8 cellular contexts compared by ENCODE assay signal in genomic region chr3:123642182-123642956, GRCh38. TPM values are rescaled to one million over a fixed set of nuclear protein-coding genes. Genes with fewer than 3 reads are reported as not detected.
DNase-seq lines count a peak whose midpoint lies in the region; ATAC-seq and TF ChIP-seq lines count a peak whose summit lies in the region.

No MANE protein-coding gene starts in this region.

- H3K27ac Mint-ChIP-seq in T-cell = no peak overlapping the region

- H3K9me3 Mint-ChIP-seq in T-cell = no peaks in the 10 kb centered on the region

- no peak overlapping the region for H3K4me3 Mint-ChIP-seq in T-cell

- no peaks in the 10 kb centered on the region for H3K4me1 ChIP-seq in body of pancreas

- ATAC-seq in Right ventricle myocardium inferior (peak; percentile 51), HG02678 (IDR thresholded peaks at IDR 0.05; ENCODE audit: unreplicated experiment) (peak; percentile 73), T-cell (replicated peaks in 1 of 4) (peak in 1 of 4 experiments; percentile 35), body of pancreas (peak; percentile 82)

- no peak overlapping the region for H3K27ac ChIP-seq in body of pancreas

- DNase-seq in Right ventricle myocardium inferior (ENCODE audit: missing footprints) (no peak), cardiac septum (ENCODE audit: low spot score) (no peak), NCI-H1105 (lab: John Stamatoyannopoulos, UW) (peak; percentile 20), T-cell (peak in 21 of 34 experiments; percentile 4 to 30 (median 18)), body of pancreas (peak; percentile 77 to 87 (median 82)), iris pigment epithelial cell (ENCODE audit: low read depth) (peak; percentile 92)
- DNase-seq in stimulated activated CD4-positive, alpha-beta T cell treated with anti-CD3 and anti-CD28 coated beads, Interleukin-15, amount 100 ng/mL, for 24 hours = peak; percentile 69

- peak; percentile 57 to 74 (median 68) for TF ChIP-seq CTCF in body of pancreas (IDR thresholded peaks at IDR 0.05)

- peaks cover 1 to 3% of the 10 kb centered on the region in 2 donors for H3K27me3 Mint-ChIP-seq in T-cell

- WGBS in body of pancreas, 2 donors = 24 to 36% methylated on average over 1 to 3 of the region's 3 CpGs

- H3K36me3 Mint-ChIP-seq in T-cell = no peaks in the 10 kb centered on the region

- intact Hi-C loops in Right ventricle myocardium inferior (cut with DNase I) (no loop called here), cardiac septum (cut with DNase I) (no loop called here), body of pancreas (cut with DNase I) (no loop called here)

- no peaks in the 10 kb centered on the region for H3K27me3 ChIP-seq in body of pancreas

- H3K36me3 ChIP-seq in body of pancreas (replicated peaks in 1 of 2; ENCODE audit: insufficient read depth in 1 of 2, low read depth in 2 of 2) = no peaks in the 10 kb centered on the region

- no peaks in the 10 kb centered on the region for H3K9me3 ChIP-seq in body of pancreas

- H3K4me1 Mint-ChIP-seq in T-cell = no peaks in the 10 kb centered on the region

- H3K4me3 ChIP-seq in body of pancreas = no peak overlapping the region

- TF ChIP-seq POLR2A in body of pancreas (IDR thresholded peaks at IDR 0.05) = no peak

- CTCF ChIA-PET in T-cell (lab: Charles Lee) = interaction anchor here in 1 of 2 donors (0.9 kb wide), 1 partner anchor 81 kb away, joined by 5 read pairs; no protein-coding TSS in a partner anchor

- POLR2A ChIA-PET in T-cell (lab: Charles Lee) = interaction anchor here in 1 of 2 donors (0.7 kb wide), 1 partner anchor 78 kb away, joined by 4 read pairs; no protein-coding TSS in a partner anchor

RNA-seq across cellular contexts. Expression of gene HACD2, which starts 57.5 kb away (rescaled TPM):
- total RNA-seq in Right ventricle myocardium inferior = 12.1 TPM
- 12.3 TPM for total RNA-seq in cardiac septum
- 10 to 100 TPM; 18.2 to 23.2 (median 20.7) TPM for total RNA-seq in T-cell
- 10 to 100 TPM; 13.2 to 16.3 TPM for total RNA-seq in body of pancreas

Comparison
In these comparisons a context has a peak if more than half of its experiments do, and no peak if none do; other contexts are left out.
1. DNase-seq: peak in NCI-H1105 (single experiment), T-cell (21 of 34), body of pancreas (4 of 4), iris pigment epithelial cell (single experiment) and stimulated activated CD4-positive, alpha-beta T cell treated with anti-CD3 and anti-CD28 coated beads, Interleukin-15, amount 100 ng/mL, for 24 hours (single experiment); none in Right ventricle myocardium inferior (single experiment) and cardiac septum (single experiment).